ENCODE assay signal across 8 cellular contexts in the genomic region with DNA sequence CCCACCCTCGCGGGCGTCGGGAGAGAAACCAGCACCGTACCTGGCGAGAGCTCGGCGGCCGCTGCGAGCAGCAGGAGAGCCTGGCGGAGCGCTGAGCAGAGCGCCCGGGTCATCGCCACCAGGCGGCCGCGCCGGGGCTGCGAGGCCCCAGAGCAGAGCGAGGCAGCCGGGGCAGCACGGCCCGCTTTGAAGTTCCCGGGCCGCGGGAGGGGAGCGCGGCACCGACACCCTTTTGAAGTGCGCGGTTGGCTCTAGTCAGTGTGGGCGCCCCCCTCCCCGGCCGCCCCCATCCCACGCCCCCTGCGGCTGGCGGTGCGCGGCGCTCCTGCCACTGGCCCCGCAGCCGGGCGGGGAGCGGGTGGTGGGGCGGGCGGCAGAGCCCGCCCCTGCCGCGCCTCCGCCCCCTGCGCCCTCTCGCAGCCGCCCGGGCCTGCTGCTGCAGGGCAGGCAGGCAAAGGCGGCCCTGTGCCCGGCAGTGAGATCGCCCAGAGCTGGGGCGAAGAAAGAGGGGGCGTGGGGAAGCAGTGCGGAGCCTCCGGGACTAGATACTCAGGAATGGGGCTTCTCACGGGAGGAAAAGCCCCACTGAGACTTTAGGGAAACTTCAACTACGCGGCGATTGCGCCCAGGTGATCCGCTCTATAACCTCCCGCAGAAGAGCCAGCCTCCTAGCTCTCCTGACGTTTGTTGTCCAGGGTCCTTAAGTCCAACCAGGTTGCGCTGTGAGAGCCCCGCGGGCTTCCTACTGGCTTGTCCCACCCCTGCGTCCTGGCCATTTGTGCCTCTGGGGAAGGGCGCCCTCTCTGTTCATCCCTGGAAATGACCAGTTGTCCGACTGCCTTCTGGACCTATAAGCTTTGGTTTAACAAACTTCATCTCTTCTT. TPM values are rescaled to one million over a fixed set of nuclear protein-coding genes. Genes with fewer than 3 reads are reported as not detected.
DNase-seq lines count a peak whose midpoint lies in the region; ATAC-seq, FAIRE-seq and TF ChIP-seq lines count a peak whose summit lies in the region.

A gene (minus strand): TSS at position 333 of the 884 bp plus-strand sequence. CDS start 220 bp downstream, at position 113.

- H3K27ac Mint-ChIP-seq in neural crest cell (ENCODE audit: unreplicated experiment), result no peak within 1 kb of the TSS

- H3K4me1 Mint-ChIP-seq in neural crest cell, result peaks cover 9% of the 10 kb centered on the region

- no peak for FAIRE-seq in HTR-8/SVneo (lab: Jason Lieb, UNC)

- TF ChIP-seq CTCF in foreskin keratinocyte (conservative IDR thresholded peaks at IDR 0.05) (peak; percentile 62), neural crest cell (conservative IDR thresholded peaks at IDR 0.05) (peak; percentile 71)

- DNase-seq in D341Med (ENCODE audit: low spot score) (peak; percentile 88), HTR-8/SVneo (ENCODE audit: insufficient read length, low spot score) (peak; percentile 51), RKO (ENCODE audit: low spot score) (peak; percentile 43), foreskin keratinocyte (peak; percentile 34 to 59), neural crest cell (ENCODE audit: low read depth, low spot score) (peak; percentile 67), stromal cell of bone marrow (ENCODE audit: low read depth) (peak; percentile 14)
- DNase-seq in activated gamma-delta T cell treated with anti-CD3 and anti-CD28 coated beads, Interleukin-2, amount 50 U/mL, for 16 hours (ENCODE audit: low read depth), result peak; percentile 52

- H3K4me3 Mint-ChIP-seq in neural crest cell, result peak within 1 kb of the TSS; percentile 97

- H3K27me3 Mint-ChIP-seq in neural crest cell (ENCODE audit: low read depth), result peaks cover 60% of the 10 kb centered on the region

- no peaks in the 10 kb centered on the region for H3K36me3 Mint-ChIP-seq in neural crest cell (ENCODE audit: low read depth)

- peaks cover 47% of the 10 kb centered on the region for H3K27me3 ChIP-seq in foreskin keratinocyte

- no peaks in the 10 kb centered on the region for H3K9me3 Mint-ChIP-seq in neural crest cell

- no peaks in the 10 kb centered on the region for H3K4me1 ChIP-seq in foreskin keratinocyte

- ATAC-seq in GM21381 (IDR thresholded peaks at IDR 0.05; ENCODE audit: unreplicated experiment) (peak; percentile 92), foreskin keratinocyte (peak; percentile 90)

- H3K27ac ChIP-seq in foreskin keratinocyte, result no peak within 1 kb of the TSS

RNA-seq across cellular contexts. Expression of the gene that starts here (rescaled TPM):
- total RNA-seq in foreskin keratinocyte (under 0.01 and 0.07 TPM in 2 replicates), neural crest cell (0.09 and 0.26 TPM in 2 replicates)
- not detected in 2 replicates for polyA plus RNA-seq in foreskin keratinocyte

Comparison
In these comparisons a context has a peak if more than half of its experiments do, and no peak if none do; other contexts are left out.
1. Peak in DNase-seq and ATAC-seq in foreskin keratinocyte; RNA of the gene not detected or under 1 TPM.
2. Peak in DNase-seq in neural crest cell; RNA of the gene not detected or under 1 TPM.
3. DNase-seq: peak in every context shown above with its lines; median percentile 88 in D341Med; 67 in neural crest cell; 52 in activated gamma-delta T cell treated with anti-CD3 and anti-CD28 coated beads, Interleukin-2, amount 50 U/mL, for 16 hours; 51 in HTR-8/SVneo; 46 in foreskin keratinocyte; 43 in RKO; 14 in stromal cell of bone marrow.